Comparison of ENCODE assay signal across 8 cellular contexts in the genomic region with DNA sequence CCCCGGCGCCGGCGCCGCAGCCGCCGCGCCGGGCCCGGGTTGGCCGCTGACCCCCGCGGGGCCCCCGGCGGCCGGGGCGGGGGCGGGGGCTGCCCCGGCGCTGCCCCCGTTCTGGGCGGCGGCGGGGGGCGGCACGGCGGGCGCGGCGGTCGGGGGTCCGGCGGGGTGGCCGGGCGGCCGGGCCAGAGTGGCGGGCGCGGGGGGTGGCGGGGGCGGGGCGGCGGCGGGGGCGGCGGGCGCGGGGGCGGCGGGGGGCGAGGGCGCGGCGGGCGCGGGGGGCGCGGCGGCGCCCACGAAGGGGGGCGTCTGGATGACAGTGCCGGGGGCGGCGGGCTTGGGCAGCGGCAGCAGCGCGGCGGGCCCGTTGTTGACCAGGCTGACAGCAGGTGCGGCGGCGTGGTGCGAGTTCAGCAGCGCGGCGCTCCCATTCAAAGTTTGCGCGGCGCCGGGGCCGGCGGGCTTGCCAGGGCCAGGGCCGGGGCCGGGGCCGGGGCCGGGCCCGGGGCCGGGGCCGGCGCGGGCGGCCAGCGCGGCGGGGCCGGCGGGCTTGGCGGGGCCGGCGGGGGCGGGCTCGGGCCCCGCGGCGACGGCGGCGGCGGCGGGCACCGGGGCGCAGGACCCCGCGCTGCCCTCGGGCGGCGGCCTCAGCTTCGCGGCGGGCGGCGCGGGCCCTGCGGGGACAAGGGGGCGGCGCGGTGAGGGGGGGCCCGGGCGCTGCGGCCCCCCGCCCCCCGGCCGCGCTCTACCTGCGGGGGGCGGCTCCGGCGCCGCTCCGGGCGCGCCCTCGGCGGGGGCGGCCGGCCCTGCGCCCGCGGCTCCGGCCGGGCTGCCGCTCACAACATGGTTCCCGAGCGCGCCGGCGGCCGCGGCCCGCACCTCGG. TPM values are rescaled to one million over a fixed set of nuclear protein-coding genes. Genes with fewer than 3 reads are reported as not detected.
A peak's percentile ranks its signal among the peaks of the same experiment; 100 is the strongest.
DNase-seq lines count a peak whose midpoint lies in the region; ATAC-seq and TF ChIP-seq lines count a peak whose summit lies in the region.

No MANE protein-coding gene starts in this region.

- peaks cover 19 to 25% of the 10 kb centered on the region in 2 donors for H3K4me1 ChIP-seq in thyroid gland

- peak; percentile 31 for ATAC-seq in GM19463 (IDR thresholded peaks at IDR 0.05; ENCODE audit: unreplicated experiment)
- peak; percentile 16 for ATAC-seq in HG03457 (IDR thresholded peaks at IDR 0.05; ENCODE audit: unreplicated experiment)
- ATAC-seq in activated naive CD8-positive, alpha-beta T cell treated with anti-CD3 and anti-CD28 coated beads, Interleukin-2, amount 50 U/mL, for 24 hours, result peak; percentile 5

- no peak overlapping the region for H3K27ac ChIP-seq in thyroid gland

- H3K4me3 Mint-ChIP-seq in activated naive CD8-positive, alpha-beta T cell treated with anti-CD3 and anti-CD28 coated beads, Interleukin-2, amount 50 U/mL, for 24 hours, result peak overlapping the region; percentile 76

- no peak overlapping the region for H3K27ac Mint-ChIP-seq in activated naive CD8-positive, alpha-beta T cell treated with anti-CD3 and anti-CD28 coated beads, Interleukin-2, amount 50 U/mL, for 24 hours

- peaks cover 4% of the 10 kb centered on the region for H3K36me3 Mint-ChIP-seq in activated naive CD8-positive, alpha-beta T cell treated with anti-CD3 and anti-CD28 coated beads, Interleukin-2, amount 50 U/mL, for 24 hours (ENCODE audit: low read depth)

- intact Hi-C loops in thyroid gland (cut with DNase I), result loop anchor here (5.0 kb wide), 2 partner anchors 57 to 77 kb away; a partner anchor contains a TSS

- no peaks in the 10 kb centered on the region for H3K27me3 Mint-ChIP-seq in activated naive CD8-positive, alpha-beta T cell treated with anti-CD3 and anti-CD28 coated beads, Interleukin-2, amount 50 U/mL, for 24 hours

- peak overlapping the region in 1 of 3 donors; percentile 36 for H3K4me3 ChIP-seq in thyroid gland (replicated peaks in 1 of 3)

- no peaks in the 10 kb centered on the region for H3K9me3 ChIP-seq in thyroid gland

- WGBS in thyroid gland, 2 donors, result no CpG with 5 or more reads among the region's 162 CpGs

- TF ChIP-seq CTCF in thyroid gland (IDR thresholded peaks at IDR 0.05), result no peak

- no peaks in the 10 kb centered on the region for H3K36me3 ChIP-seq in thyroid gland

- peak; percentile 61 for DNase-seq in GM03348 (ENCODE audit: low spot score)
- peak; percentile 22 for DNase-seq in activated naive CD8-positive, alpha-beta T cell treated with anti-CD3 and anti-CD28 coated beads, Interleukin-2, amount 50 U/mL, for 24 hours
- DNase-seq in iPS-NIHi7 (ENCODE audit: extremely low spot score), result peak; percentile 39
- peak; percentile 28 to 31 for DNase-seq in thyroid gland
- no peak for DNase-seq in COR-L47 (lab: John Stamatoyannopoulos, UW)
- DNase-seq in NCI-H2029 (lab: John Stamatoyannopoulos, UW), result no peak

- no peak for TF ChIP-seq POLR2A in thyroid gland (IDR thresholded peaks at IDR 0.05)

- peaks cover 54% of the 10 kb centered on the region for H3K4me1 Mint-ChIP-seq in activated naive CD8-positive, alpha-beta T cell treated with anti-CD3 and anti-CD28 coated beads, Interleukin-2, amount 50 U/mL, for 24 hours

- H3K9me3 Mint-ChIP-seq in activated naive CD8-positive, alpha-beta T cell treated with anti-CD3 and anti-CD28 coated beads, Interleukin-2, amount 50 U/mL, for 24 hours, result no peaks in the 10 kb centered on the region

- no peaks in the 10 kb centered on the region for H3K27me3 ChIP-seq in thyroid gland

RNA-seq across cellular contexts. Expression of a gene that starts 0.7 kb away (rescaled TPM):
- 10 to 100 TPM; 13.9 to 22.0 (median 18.6) TPM for total RNA-seq in thyroid gland

RNA-seq across cellular contexts. Expression of a gene that starts 57.2 kb away (rescaled TPM):
- total RNA-seq in thyroid gland, result 10 to 100 TPM; 25.3 to 27.9 (median 25.6) TPM

Comparison
In these comparisons a context has a peak if more than half of its experiments do, and no peak if none do; other contexts are left out.
1. DNase-seq: peak in GM03348 (single experiment), activated naive CD8-positive, alpha-beta T cell treated with anti-CD3 and anti-CD28 coated beads, Interleukin-2, amount 50 U/mL, for 24 hours (single experiment), iPS-NIHi7 (single experiment) and thyroid gland (2 of 2); none in COR-L47 (single experiment) and NCI-H2029 (single experiment).
2. Peak in every context shown above with its lines, with median percentiles within 50 percentile points of each other: ATAC-seq.